Comparison of ENCODE assay signal across 33 cellular contexts in the genomic region with DNA sequence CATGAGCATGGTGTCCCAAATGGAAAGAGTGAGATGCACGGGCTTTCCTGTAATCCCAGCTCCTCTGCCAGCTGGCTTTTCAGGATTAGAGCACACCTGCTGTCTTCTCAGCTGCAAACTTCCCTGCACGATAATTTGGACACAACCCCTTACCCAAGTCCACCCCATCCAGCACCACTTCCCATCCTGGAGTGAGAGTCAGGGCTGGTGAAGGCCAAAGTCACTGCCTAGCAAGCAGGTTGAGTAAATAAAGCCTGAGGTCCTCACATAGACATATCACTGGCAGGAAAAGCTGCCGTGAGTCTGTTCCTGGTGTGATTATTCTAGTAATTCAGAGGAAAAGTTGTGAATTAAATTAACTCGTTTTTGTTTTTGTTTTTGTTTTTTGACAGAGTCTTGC.
"Had no signal": no experiment of that assay in that cellular context is flagged by ENCODE, and none has a peak within 500 bp of the region (broad histone marks: within the 10 kb centered on the region; RNA-seq: fewer than 3 reads in every experiment).

No MANE protein-coding gene starts in this region.

- H3K27ac ChIP-seq: adrenal gland, breast epithelium, cardiac muscle cell, colonic mucosa, dorsolateral prefrontal cortex had no signal

- H3K4me3 Mint-ChIP-seq: activated CD4-positive, alpha-beta memory T cell treated with anti-CD3 and anti-CD28 coated beads, Interleukin-2, amount 10 ng/mL, durations not matched to agents 7 days and 5 days; activated CD4-positive, alpha-beta T cell treated with anti-CD3 and anti-CD28 coated beads, Interleukin-2, amount 10 ng/mL, durations not matched to agents 7 days and 5 days; activated naive CD4-positive, alpha-beta T cell treated with anti-CD3 and anti-CD28 coated beads for 36 hours; activated naive CD4-positive, alpha-beta T cell treated with anti-CD3 and anti-CD28 coated beads, Interleukin-2, amount 50 U/mL, for 24 hours; activated naive CD8-positive, alpha-beta T cell treated with anti-CD3 and anti-CD28 coated beads for 36 hours; activated naive CD8-positive, alpha-beta T cell treated with anti-CD3 and anti-CD28 coated beads, Interleukin-2, amount 50 U/mL, for 24 hours; activated T-cell treated with anti-CD3 and anti-CD28 coated beads, Interleukin-2, amount 50 U/mL, for 24 hours; activated T-helper 17 cell treated with anti-CD3 and anti-CD28 coated beads, Interleukin-2, amount 50 U/mL, for 72 hours; brain; dendritic cell treated with granulocyte-macrophage colony-stimulating factor and Interleukin-4, amounts not matched to agents 40 ng/mL and 50 ng/mL, for 4 days; endodermal cell; WTC11 had no signal

- H3K36me3 ChIP-seq: adrenal gland, breast epithelium, cardiac muscle cell, colonic mucosa had no signal

- H3K4me1 Mint-ChIP-seq: activated CD4-positive, alpha-beta memory T cell treated with anti-CD3 and anti-CD28 coated beads, Interleukin-2, amount 10 ng/mL, durations not matched to agents 7 days and 5 days; activated CD4-positive, alpha-beta T cell treated with anti-CD3 and anti-CD28 coated beads, Interleukin-2, amount 10 ng/mL, durations not matched to agents 7 days and 5 days; activated naive CD4-positive, alpha-beta T cell treated with anti-CD3 and anti-CD28 coated beads, Interleukin-2, amount 50 U/mL, for 24 hours; activated naive CD8-positive, alpha-beta T cell treated with anti-CD3 and anti-CD28 coated beads for 36 hours; activated naive CD8-positive, alpha-beta T cell treated with anti-CD3 and anti-CD28 coated beads, Interleukin-2, amount 50 U/mL, for 24 hours; activated T-helper 17 cell treated with anti-CD3 and anti-CD28 coated beads, Interleukin-2, amount 50 U/mL, for 72 hours; brain; endodermal cell; WTC11 had no signal

- H3K9me3 Mint-ChIP-seq: activated CD4-positive, alpha-beta memory T cell treated with anti-CD3 and anti-CD28 coated beads, Interleukin-2, amount 10 ng/mL, durations not matched to agents 7 days and 5 days; activated CD4-positive, alpha-beta T cell treated with anti-CD3 and anti-CD28 coated beads, Interleukin-2, amount 10 ng/mL, durations not matched to agents 7 days and 5 days; activated naive CD4-positive, alpha-beta T cell treated with anti-CD3 and anti-CD28 coated beads for 36 hours; activated naive CD4-positive, alpha-beta T cell treated with anti-CD3 and anti-CD28 coated beads, Interleukin-2, amount 50 U/mL, for 24 hours; activated naive CD8-positive, alpha-beta T cell treated with anti-CD3 and anti-CD28 coated beads for 36 hours; activated naive CD8-positive, alpha-beta T cell treated with anti-CD3 and anti-CD28 coated beads, Interleukin-2, amount 50 U/mL, for 24 hours; activated T-cell treated with anti-CD3 and anti-CD28 coated beads, Interleukin-2, amount 50 U/mL, for 24 hours; activated T-helper 17 cell treated with anti-CD3 and anti-CD28 coated beads, Interleukin-2, amount 50 U/mL, for 72 hours; brain; dendritic cell treated with granulocyte-macrophage colony-stimulating factor and Interleukin-4, amounts not matched to agents 40 ng/mL and 50 ng/mL, for 4 days; endodermal cell; WTC11 had no signal

- DNase-seq: activated CD4-positive, alpha-beta memory T cell treated with anti-CD3 and anti-CD28 coated beads, Interleukin-2, amount 10 ng/mL, durations not matched to agents 7 days and 5 days; activated CD4-positive, alpha-beta T cell treated with anti-CD3 and anti-CD28 coated beads for 1 hour; activated CD4-positive, alpha-beta T cell treated with anti-CD3 and anti-CD28 coated beads for 4 hours; activated CD4-positive, alpha-beta T cell treated with anti-CD3 and anti-CD28 coated beads, Interleukin-2, amount 10 ng/mL, durations not matched to agents 7 days and 5 days; activated CD4-positive, alpha-beta T cell treated with anti-CD3 and anti-CD28 coated beads, Interleukin-2, amount 50 U/mL, for 4 hours; activated CD8-positive, alpha-beta memory T cell treated with anti-CD3 and anti-CD28 coated beads, Interleukin-2, amount 50 U/mL, for 48 hours; activated effector memory CD4-positive, alpha-beta T cell treated with anti-CD3 and anti-CD28 coated beads, Interleukin-2, amount 50 U/mL, for 16 hours; activated naive CD4-positive, alpha-beta T cell treated with anti-CD3 and anti-CD28 coated beads for 36 hours; activated naive CD8-positive, alpha-beta T cell treated with anti-CD3 and anti-CD28 coated beads for 36 hours; activated naive CD8-positive, alpha-beta T cell treated with anti-CD3 and anti-CD28 coated beads, Interleukin-2, amount 50 U/mL, for 24 hours; activated T-cell treated with anti-CD3 and anti-CD28 coated beads for 4 hours; activated T-cell treated with anti-CD3 and anti-CD28 coated beads, Interleukin-2, amount 50 U/mL, for 24 hours; adrenal gland; amygdala; aorta; central memory CD4-positive, alpha-beta T cell; cerebellar nuclear complex; colonic mucosa; dorsolateral prefrontal cortex; effector memory CD4-positive, alpha-beta T cell; endodermal cell; foreskin fibroblast; head of caudate nucleus; hippocampal formation; T-helper 2 cell had no signal

- H3K36me3 Mint-ChIP-seq: activated naive CD4-positive, alpha-beta T cell treated with anti-CD3 and anti-CD28 coated beads, Interleukin-2, amount 50 U/mL, for 24 hours; activated naive CD8-positive, alpha-beta T cell treated with anti-CD3 and anti-CD28 coated beads for 36 hours; brain; WTC11 had no signal

- H3K27me3 Mint-ChIP-seq: activated CD4-positive, alpha-beta memory T cell treated with anti-CD3 and anti-CD28 coated beads, Interleukin-2, amount 10 ng/mL, durations not matched to agents 7 days and 5 days; activated CD4-positive, alpha-beta T cell treated with anti-CD3 and anti-CD28 coated beads, Interleukin-2, amount 10 ng/mL, durations not matched to agents 7 days and 5 days; activated naive CD4-positive, alpha-beta T cell treated with anti-CD3 and anti-CD28 coated beads, Interleukin-2, amount 50 U/mL, for 24 hours; activated naive CD8-positive, alpha-beta T cell treated with anti-CD3 and anti-CD28 coated beads, Interleukin-2, amount 50 U/mL, for 24 hours; activated T-helper 17 cell treated with anti-CD3 and anti-CD28 coated beads, Interleukin-2, amount 50 U/mL, for 72 hours; dendritic cell treated with granulocyte-macrophage colony-stimulating factor and Interleukin-4, amounts not matched to agents 40 ng/mL and 50 ng/mL, for 4 days had no signal

- ATAC-seq: activated naive CD8-positive, alpha-beta T cell treated with anti-CD3 and anti-CD28 coated beads, Interleukin-2, amount 50 U/mL, for 24 hours; activated T-helper 17 cell treated with anti-CD3 and anti-CD28 coated beads, Interleukin-2, amount 50 U/mL, for 72 hours; esophagus mucosa; WTC11 had no signal

- H3K4me3 ChIP-seq: adrenal gland, breast epithelium, cardiac muscle cell, colonic mucosa, dorsolateral prefrontal cortex had no signal

- H3K9me3 ChIP-seq: adrenal gland, breast epithelium, colonic mucosa had no signal

- H3K4me1 ChIP-seq: adrenal gland, breast epithelium, colonic mucosa had no signal

- H3K27ac Mint-ChIP-seq: activated CD4-positive, alpha-beta memory T cell treated with anti-CD3 and anti-CD28 coated beads, Interleukin-2, amount 10 ng/mL, durations not matched to agents 7 days and 5 days; activated CD4-positive, alpha-beta T cell treated with anti-CD3 and anti-CD28 coated beads, Interleukin-2, amount 10 ng/mL, durations not matched to agents 7 days and 5 days; activated naive CD4-positive, alpha-beta T cell treated with anti-CD3 and anti-CD28 coated beads for 36 hours; activated naive CD4-positive, alpha-beta T cell treated with anti-CD3 and anti-CD28 coated beads, Interleukin-2, amount 50 U/mL, for 24 hours; activated naive CD8-positive, alpha-beta T cell treated with anti-CD3 and anti-CD28 coated beads for 36 hours; activated naive CD8-positive, alpha-beta T cell treated with anti-CD3 and anti-CD28 coated beads, Interleukin-2, amount 50 U/mL, for 24 hours; activated T-cell treated with anti-CD3 and anti-CD28 coated beads, Interleukin-2, amount 50 U/mL, for 24 hours; activated T-helper 17 cell treated with anti-CD3 and anti-CD28 coated beads, Interleukin-2, amount 50 U/mL, for 72 hours; brain; dendritic cell treated with granulocyte-macrophage colony-stimulating factor and Interleukin-4, amounts not matched to agents 40 ng/mL and 50 ng/mL, for 4 days; endodermal cell; WTC11 had no signal

- H3K27me3 ChIP-seq: cardiac muscle cell, colonic mucosa had no signal
